Comparison of ENCODE assay signal across 15 cellular contexts in the genomic region with DNA sequence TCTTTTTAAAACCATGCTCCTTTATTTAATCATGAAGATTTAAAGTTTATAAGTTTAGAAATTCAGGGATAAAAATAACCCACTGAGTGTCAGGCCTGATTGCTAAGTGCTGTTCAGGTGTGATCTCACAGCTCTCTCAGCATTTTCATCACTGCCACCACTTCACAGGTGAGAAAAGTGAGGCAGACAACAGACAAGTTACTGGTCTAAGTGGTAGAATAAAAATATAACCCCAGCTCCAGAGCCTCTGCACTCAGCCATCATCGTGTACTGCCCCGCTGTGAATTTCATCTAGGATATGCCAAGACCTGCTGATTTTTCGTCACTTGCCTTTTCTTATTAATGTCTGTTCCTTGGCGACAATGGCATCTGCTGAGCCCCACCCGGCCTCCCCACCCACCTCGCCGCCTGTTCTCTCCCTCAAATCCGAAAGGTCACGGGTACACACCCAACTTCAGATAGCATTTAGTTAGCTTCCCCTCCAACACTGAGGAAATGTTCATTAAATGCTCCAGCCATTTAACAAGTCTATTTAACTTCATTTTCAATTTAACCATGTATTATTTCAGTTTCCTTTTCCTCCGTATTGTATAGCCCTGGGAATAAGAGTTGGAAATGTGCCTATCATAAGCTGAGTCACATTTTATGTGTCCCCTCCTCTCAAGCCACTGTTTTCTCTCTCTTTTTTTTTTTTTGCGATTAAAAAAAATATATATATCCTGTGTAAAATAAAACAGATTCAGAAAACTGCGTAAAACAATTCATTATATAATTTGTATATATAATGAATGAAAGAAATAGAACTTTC.
"Had no signal": no experiment of that assay in that cellular context is flagged by ENCODE, and none has a peak within 500 bp of the region (broad histone marks: within the 10 kb centered on the region; RNA-seq: fewer than 3 reads in every experiment).

No MANE protein-coding gene starts in this region.

- H3K27me3 Mint-ChIP-seq: type B pancreatic cell had no signal

- H3K4me1 Mint-ChIP-seq: naive B cell had no signal

- DNase-seq: activated CD4-positive, alpha-beta T cell treated with anti-CD3 and anti-CD28 coated beads, Interleukin-2, amount 50 U/mL, for 1 hour; activated CD4-positive, CD25-positive, alpha-beta regulatory T cell; activated CD8-positive, alpha-beta memory T cell treated with anti-CD3 and anti-CD28 coated beads for 24 hours; activated naive CD4-positive, alpha-beta T cell treated with Interleukin-2 at 50 U/mL for 16 hours; anterior cingulate cortex; esophagus squamous epithelium; hypothalamus; kidney; naive B cell; posterior cingulate gyrus; stimulated activated naive CD8-positive, alpha-beta T cell treated with anti-CD3 and anti-CD28 coated beads, Interleukin-15, Interleukin-2, amounts not matched to agents 100 U/mL and 50 U/mL, for 24 hours had no signal

- H3K4me1 ChIP-seq: suprapubic skin had no signal

- FAIRE-seq: kidney had no signal

- H3K27me3 ChIP-seq: esophagus squamous epithelium, suprapubic skin had no signal

- H3K4me3 Mint-ChIP-seq: activated T-helper 1 cell treated with anti-CD3 and anti-CD28 coated beads, Interleukin-12 subunit alpha, Interleukin-12 subunit beta, Interleukin-2, Interleukin-4 antibody, amounts not matched to agents 30 ng/mL and 10 ng/mL and 1 ng/mL, durations not matched to agents 14 hours and 24 hours and 36 hours; naive B cell; T-helper 2 cell treated with Interferon-gamma antibody and Interleukin-4, amounts not matched to agents 5 μg/mL and 100 μg/mL, for 36 hours; type B pancreatic cell had no signal

- H3K4me3 ChIP-seq: suprapubic skin had no signal

- H3K36me3 ChIP-seq: esophagus squamous epithelium, suprapubic skin had no signal

- H3K27ac ChIP-seq: suprapubic skin had no signal

- H3K27ac Mint-ChIP-seq: activated T-helper 1 cell treated with anti-CD3 and anti-CD28 coated beads, Interleukin-12 subunit alpha, Interleukin-12 subunit beta, Interleukin-2, Interleukin-4 antibody, amounts not matched to agents 30 ng/mL and 10 ng/mL and 1 ng/mL, durations not matched to agents 14 hours and 24 hours and 36 hours; T-helper 2 cell treated with Interferon-gamma antibody and Interleukin-4, amounts not matched to agents 5 μg/mL and 100 μg/mL, for 36 hours; type B pancreatic cell had no signal

- ATAC-seq: stimulated activated naive CD8-positive, alpha-beta T cell treated with anti-CD3 and anti-CD28 coated beads, Interleukin-15, Interleukin-2, amounts not matched to agents 100 U/mL and 50 U/mL, for 24 hours had no signal
